Comparison of ENCODE assay signal across 30 cellular contexts in the genomic region with DNA sequence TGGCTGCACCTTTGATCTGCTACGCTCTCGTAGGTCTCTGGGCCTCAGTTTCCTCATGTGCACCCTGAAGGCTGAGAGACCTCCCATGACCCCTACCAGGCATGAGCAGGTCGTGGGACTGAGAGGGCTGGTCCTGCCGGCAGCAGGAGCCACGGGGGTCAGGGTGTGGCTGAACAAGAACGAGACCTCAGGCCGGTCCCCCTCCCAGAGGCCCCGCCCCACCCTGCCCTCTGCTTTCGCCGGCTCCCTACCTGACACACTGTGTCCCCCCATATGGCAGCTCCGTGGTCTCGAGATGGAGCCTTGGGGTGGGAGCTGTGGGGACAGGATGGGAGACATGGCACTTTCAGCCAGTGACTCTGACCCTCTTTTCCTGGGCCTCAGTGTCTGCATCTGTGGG.
"Had no signal": no experiment of that assay in that cellular context is flagged by ENCODE, and none has a peak within 500 bp of the region (broad histone marks: within the 10 kb centered on the region; RNA-seq: fewer than 3 reads in every experiment).

No MANE protein-coding gene starts in this region.

- H3K9me3 ChIP-seq: ascending aorta had no signal

- DNase-seq: activated B cell treated with CpG ODN at 0.5 μM for 24 hours; activated CD4-positive, alpha-beta memory T cell treated with anti-CD3 and anti-CD28 coated beads for 36 hours; activated CD4-positive, alpha-beta T cell treated with anti-CD3 and anti-CD28 coated beads for 4 hours; activated CD4-positive, alpha-beta T cell treated with anti-CD3 and anti-CD28 coated beads, Interleukin-2, amount 10 ng/mL, durations not matched to agents 24 days and 14 days; activated CD4-positive, alpha-beta T cell treated with anti-CD3 and anti-CD28 coated beads, Interleukin-2, amount 50 U/mL, for 1 hour; activated CD4-positive, alpha-beta T cell treated with anti-CD3 and anti-CD28 coated beads, Interleukin-2, amount 50 U/mL, for 4 hours; activated CD4-positive, CD25-positive, alpha-beta regulatory T cell treated with anti-CD3 and anti-CD28 coated beads, Interleukin-2, amount 50 U/mL, for 72 hours; activated CD8-positive, alpha-beta memory T cell treated with anti-CD3 and anti-CD28 coated beads, Interleukin-2, amount 50 U/mL, for 4 hours; activated CD8-positive, alpha-beta T cell treated with anti-CD3 and anti-CD28 coated beads for 36 hours; activated effector memory CD4-positive, alpha-beta T cell treated with Interleukin-2 at 50 U/mL for 16 hours; activated gamma-delta T cell; activated naive CD4-positive, alpha-beta T cell treated with anti-CD3 and anti-CD28 coated beads, Interleukin-2, amount 10 ng/mL, durations not matched to agents 7 days and 5 days; activated naive CD4-positive, alpha-beta T cell treated with Interleukin-2 at 50 U/mL for 16 hours; activated naive CD8-positive, alpha-beta T cell treated with anti-CD3 and anti-CD28 coated beads, Interleukin-2, amount 10 ng/mL, durations not matched to agents 7 days and 5 days; activated naive CD8-positive, alpha-beta T cell treated with anti-CD3 and anti-CD28 coated beads, Interleukin-2, amount 50 U/mL, for 24 hours; activated T-cell treated with anti-CD3 and anti-CD28 coated beads for 4 hours; activated T-cell treated with anti-CD3 and anti-CD28 coated beads, Interleukin-2, amount 50 U/mL, for 1 hour; activated T-cell treated with anti-CD3 and anti-CD28 coated beads, Interleukin-2, amount 50 U/mL, for 4 hours; amygdala; anterior cingulate cortex; caudate nucleus; cerebellar nuclear complex; T-helper 1 cell; T-helper 2 cell; T-helper 9 cell had no signal

- ATAC-seq: activated CD8-positive, alpha-beta T cell treated with anti-CD3 and anti-CD28 coated beads for 36 hours; activated naive CD8-positive, alpha-beta T cell treated with anti-CD3 and anti-CD28 coated beads, Interleukin-2, amount 50 U/mL, for 24 hours; activated T-cell treated with anti-CD3 and anti-CD28 coated beads, Interleukin-2, amount 50 U/mL, for 4 hours had no signal

- FAIRE-seq: bronchial epithelial cell, TTC549 had no signal

- H3K27ac ChIP-seq: ascending aorta, cardiac muscle cell, VCaP had no signal

- H3K4me3 ChIP-seq: ascending aorta, cardiac muscle cell had no signal

- H3K4me1 ChIP-seq: ascending aorta had no signal

- H3K36me3 ChIP-seq: ascending aorta, cardiac muscle cell had no signal

- H3K27me3 ChIP-seq: ascending aorta, cardiac muscle cell had no signal
